30 cellular contexts compared by ENCODE assay signal in genomic region chr5:173279166-173279565, GRCh38. TPM values are rescaled to one million over a fixed set of nuclear protein-coding genes. Genes with fewer than 3 reads are reported as not detected.
"Had no signal": no experiment of that assay in that cellular context is flagged by ENCODE, and none has a peak within 500 bp of the region (broad histone marks: within the 10 kb centered on the region; RNA-seq: fewer than 3 reads in every experiment).

No MANE protein-coding gene starts in this region.

- H3K9me3 ChIP-seq: ovary, psoas muscle, right lobe of liver, thoracic aorta, thyroid gland, upper lobe of left lung, vagina had no signal

- H3K4me1 ChIP-seq: neural progenitor cell, parathyroid adenoma, psoas muscle had no signal

- H3K27ac ChIP-seq: neural progenitor cell, ovary, parathyroid adenoma, psoas muscle, right lobe of liver, sigmoid colon, stomach, thoracic aorta, thyroid gland, tibial nerve, upper lobe of left lung, vagina had no signal

- H3K27me3 ChIP-seq: ovary, thyroid gland had no signal

- ATAC-seq: natural killer cell; psoas muscle; right lobe of liver; stimulated activated effector memory CD8-positive, alpha-beta T cell treated with anti-CD3 and anti-CD28 coated beads, Interleukin-12 subunit alpha, Interleukin-12 subunit beta, amount 100 ng/mL, for 72 hours; stimulated activated naive B cell treated with anti-CD40 and anti-IgM and Interleukin-4, amounts not matched to agents 10 μg/mL and 1 μg/mL and 100 μg/mL, for 72 hours had no signal

- DNase-seq: natural killer cell; occipital lobe; ovary; posterior cingulate gyrus; psoas muscle; right lobe of liver; sigmoid colon; small intestine; stimulated activated CD4-positive, alpha-beta T cell treated with anti-CD3 and anti-CD28 coated beads, Interleukin-15, amount 100 ng/mL, for 24 hours; stimulated activated CD4-positive, alpha-beta T cell treated with anti-CD3 and anti-CD28 coated beads, Interleukin-2, amount 100 ng/mL, for 24 hours; stimulated activated CD4-positive, alpha-beta T cell treated with anti-CD3 and anti-CD28 coated beads, Interleukin-2, amount 100 ng/mL, for 48 hours; stimulated activated CD4-positive, alpha-beta T cell treated with anti-CD3 and anti-CD28 coated beads, Interleukin-4, amount 100 ng/mL, for 24 hours; stimulated activated naive B cell treated with anti-CD40 and anti-IgM and Interleukin-4, amounts not matched to agents 10 μg/mL and 1 μg/mL and 100 μg/mL, for 72 hours; stimulated activated naive CD4-positive, alpha-beta T cell treated with Interleukin-2 at 50 U/mL for 16 hours; stomach; thyroid gland; trophoblast cell; upper lobe of left lung had no signal

- H3K4me3 ChIP-seq: neural progenitor cell, ovary, psoas muscle, right lobe of liver, sigmoid colon, stomach, thoracic aorta, thyroid gland, tibial nerve, upper lobe of left lung, vagina had no signal

- H3K36me3 ChIP-seq: neural progenitor cell, ovary, right lobe of liver, sigmoid colon, stomach, thoracic aorta, thyroid gland, tibial nerve, upper lobe of left lung, vagina had no signal

RNA-seq across cellular contexts. Expression of gene NKX2-5, which starts 44.2 kb away (rescaled TPM):
- total RNA-seq: natural killer cell, occipital lobe, osteoblast, ovary, renal cortical epithelial cell, right lobe of liver, sigmoid colon, stomach, subcutaneous adipose tissue, temporal lobe, thoracic aorta, thyroid gland, tibial nerve, upper lobe of left lung, ureter, vagina had no signal
- polyA plus RNA-seq: neural cell, ovary, psoas muscle had no signal

RNA-seq across cellular contexts. Expression of gene STC2, which starts 49.0 kb away (rescaled TPM):
- total RNA-seq: natural killer cell had no signal
